Comparison of ENCODE assay signal across 11 cellular contexts in genomic region chr13:95704510-95704909, GRCh38.
DNase-seq lines count a peak whose midpoint lies in the region; ATAC-seq and TF ChIP-seq lines count a peak whose summit lies in the region.
"Had no signal": no experiment of that assay in that cellular context is flagged by ENCODE, and none has a peak within 500 bp of the region (broad histone marks: within the 10 kb centered on the region; RNA-seq: fewer than 3 reads in every experiment).

No MANE protein-coding gene starts in this region.

- peak; percentile 17 for DNase-seq in AG08396 (ENCODE audit: low spot score)
- no peak for DNase-seq in GM13977 (ENCODE audit: low spot score)
- peak; percentile 20 for DNase-seq in RKO (ENCODE audit: low spot score)
- DNase-seq in foreskin fibroblast, result peak in 1 of 2 donors; percentile 17
- DNase-seq in glomerular visceral epithelial cell (ENCODE audit: extremely low spot score), result no peak
- DNase-seq in NOMO-1 treated with DMSO at 0.1 percent for 48 hours (lab: John Stamatoyannopoulos, UW; ENCODE audit: unreplicated experiment), result no peak
- DNase-seq in stimulated activated naive CD4-positive, alpha-beta T cell (lab: John Stamatoyannopoulos, UW), result no peak
- DNase-seq: activated gamma-delta T cell; stimulated activated CD4-positive, alpha-beta T cell treated with anti-CD3 and anti-CD28 coated beads, Interleukin-12 subunit alpha, Interleukin-12 subunit beta, amount 100 ng/mL, for 4 hours; substantia nigra had no signal

- in situ Hi-C loops in GM13977 (cut with MboI; ENCODE audit: low pct_unique_long_range_greater_than_20kb, low sequenced_read_pairs, unreplicated experiment), result no loop called here

- ATAC-seq in GM18870 (IDR thresholded peaks at IDR 0.05; ENCODE audit: unreplicated experiment), result no peak

- TF ChIP-seq CTCF in GM13977 (IDR thresholded peaks at IDR 0.05; ENCODE audit: extremely low read depth, insufficient read depth, missing control alignments), result peak; percentile 19
- peak; percentile 27 for TF ChIP-seq CTCF in foreskin fibroblast (IDR thresholded peaks at IDR 0.05; ENCODE audit: low read depth, low read length)

- H3K4me3 ChIP-seq in foreskin fibroblast (ENCODE audit: low read depth in 1 of 2, low read length in 2 of 2), result no peak overlapping the region

Comparison
In these comparisons a context has a peak if more than half of its experiments do, and no peak if none do; other contexts are left out.
1. DNase-seq: peak in AG08396 (single experiment) and RKO (single experiment); none in GM13977 (single experiment), glomerular visceral epithelial cell (single experiment), NOMO-1 treated with DMSO at 0.1 percent for 48 hours (single experiment) and stimulated activated naive CD4-positive, alpha-beta T cell (0 of 6).